Comparison of ENCODE assay signal across 10 cellular contexts in the genomic region with DNA sequence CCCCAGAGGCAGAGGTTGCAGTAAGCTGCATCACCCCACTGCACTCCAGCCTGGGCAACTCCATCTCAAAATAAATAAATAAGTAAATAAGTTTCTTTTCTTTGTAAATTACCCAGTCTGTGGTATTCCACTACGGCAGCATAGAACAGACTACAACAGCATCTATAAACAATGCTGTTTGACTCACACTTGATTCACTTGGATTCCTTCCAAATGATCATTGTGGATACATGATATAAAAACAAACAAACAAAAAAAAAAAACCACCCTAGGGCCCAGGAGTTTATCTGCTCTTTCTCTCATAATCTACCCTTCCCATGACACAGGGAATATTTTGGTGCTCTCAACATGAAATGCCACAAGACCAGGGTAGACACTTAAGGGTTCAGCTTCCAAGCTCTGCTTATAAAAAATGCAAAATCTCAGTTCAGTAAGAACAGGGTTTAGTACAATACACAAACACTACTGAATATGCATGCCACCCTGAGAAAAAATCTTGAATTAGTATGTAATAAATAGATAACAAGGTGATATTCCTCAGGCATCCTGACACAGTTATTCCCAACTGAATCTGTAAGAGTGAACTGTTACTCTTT.
DNase-seq lines count a peak whose midpoint lies in the region; ATAC-seq and TF ChIP-seq lines count a peak whose summit lies in the region.
"Had no signal": no experiment of that assay in that cellular context is flagged by ENCODE, and none has a peak within 500 bp of the region (broad histone marks: within the 10 kb centered on the region; RNA-seq: fewer than 3 reads in every experiment).

No MANE protein-coding gene starts in this region.

- no TSS peak for BruUV-seq in HCT116 (replicated peaks; lab: Mats Ljungman, UMichigan)

- no peaks in the 10 kb centered on the region for H3K9me2 ChIP-seq in HCT116 (ENCODE audit: insufficient read depth)

- no peaks in the 10 kb centered on the region for H4K20me1 ChIP-seq in HCT116 (ENCODE audit: insufficient read depth)

- peaks cover 69% of the 10 kb centered on the region for H3K36me3 Mint-ChIP-seq in CD4-positive, alpha-beta T cell (ENCODE audit: low read depth)
- H3K36me3 Mint-ChIP-seq in activated T-helper 2 cell treated with anti-CD3 and anti-CD28 coated beads, Interferon-gamma antibody, Interleukin-2, Interleukin-4, amounts not matched to agents 10 μg/mL and 5 μg/mL and 100 μg/mL, durations not matched to agents 14 hours and 24 hours and 36 hours (ENCODE audit: low read depth): peaks cover 78% of the 10 kb centered on the region

- H3K4me3 ChIP-seq in HCT116 (replicated peaks in 1 of 2; ENCODE audit: low read depth in 1 of 2, low read length in 2 of 2): no peak overlapping the region
- H3K4me3 ChIP-seq: thoracic aorta had no signal

- no peak for TF ChIP-seq RAD21 in HCT116 (IDR thresholded peaks at IDR 0.05; ENCODE audit: low read depth)

- peak overlapping the region; percentile 32; the same call in 1 of the 2 replicates for H3K4me2 ChIP-seq in HCT116 (ENCODE audit: low read length)

- H2AFZ ChIP-seq in HCT116 (ENCODE audit: low read depth, low read length, poor library complexity, severe bottlenecking): no peak overlapping the region

- POLR2A ChIA-PET in CD4-positive, alpha-beta T cell (lab: Charles Lee): interaction anchor here (1.4 to 6.2 kb wide), 5 partner anchors 9 to 30 kb away, joined by 5 to 101 read pairs (median 26); no protein-coding TSS in a partner anchor
- POLR2A ChIA-PET in HCT116 (lab: Charles Lee): no interaction called here

- CTCF ChIA-PET in CD4-positive, alpha-beta T cell (lab: Charles Lee): interaction anchor here (0.7 kb wide), 2 partner anchors 10 to 330 kb away, joined by 3 to 5 read pairs; no protein-coding TSS in a partner anchor
- CTCF ChIA-PET in HCT116 (lab: Charles Lee): no interaction called here

- no peak for TF ChIP-seq POLR2A in HCT116 (IDR thresholded peaks at IDR 0.05; ENCODE audit: borderline replicate concordance, extremely low read depth, insufficient read depth, insufficient read length)

- no peak overlapping the region for H3K9ac ChIP-seq in HCT116 (ENCODE audit: low read length)

- ATAC-seq in CD4-positive, alpha-beta T cell (ENCODE audit: poor library complexity): no peak
- peak; percentile 55 for ATAC-seq in HCT116

- H3K9me3 ChIP-seq in CD4-positive, alpha-beta T cell (ENCODE audit: control insufficient read depth, low read length): no peaks in the 10 kb centered on the region
- no peaks in the 10 kb centered on the region for H3K9me3 ChIP-seq in HCT116 (ENCODE audit: control insufficient read depth in 1 of 2, insufficient read depth in 1 of 2, low read depth in 1 of 2, low read length in 2 of 2)
- H3K9me3 ChIP-seq: thoracic aorta had no signal

- peak overlapping the region; percentile 50 for H3K4me3 Mint-ChIP-seq in CD4-positive, alpha-beta T cell
- no peak overlapping the region for H3K4me3 Mint-ChIP-seq in activated T-helper 2 cell treated with anti-CD3 and anti-CD28 coated beads, Interferon-gamma antibody, Interleukin-2, Interleukin-4, amounts not matched to agents 10 μg/mL and 5 μg/mL and 100 μg/mL, durations not matched to agents 14 hours and 24 hours and 36 hours (ENCODE audit: low read depth)

- H3K27me3 ChIP-seq in CD4-positive, alpha-beta T cell (ENCODE audit: control insufficient read depth, insufficient read depth, low read length): no peaks in the 10 kb centered on the region
- H3K27me3 ChIP-seq in HCT116 (ENCODE audit: insufficient read depth, low read length): no peaks in the 10 kb centered on the region

- no peak for DNase-seq in CD4-positive, alpha-beta T cell
- DNase-seq in HCT116 (ENCODE audit: low read depth, low spot score): peak; percentile 33
- DNase-seq in activated T-helper 2 cell treated with anti-CD3 and anti-CD28 coated beads, Interferon-gamma antibody, Interleukin-2, Interleukin-4, amounts not matched to agents 10 μg/mL and 5 μg/mL and 100 μg/mL, durations not matched to agents 14 hours and 24 hours and 36 hours (ENCODE audit: low spot score): no peak
- DNase-seq in glomerular endothelial cell (ENCODE audit: extremely low read depth, low read depth, low spot score): peak; percentile 75
- no peak for DNase-seq in KBM-7
- DNase-seq in NCI-H187 treated with DMSO at 0.1 percent for 48 hours (lab: John Stamatoyannopoulos, UW): no peak
- no peak for DNase-seq in D341Med (ENCODE audit: low spot score)
- no peak for DNase-seq in AG20443 (ENCODE audit: low spot score)
- DNase-seq: NCI-H526 treated with DMSO at 0.1 percent for 48 hours had no signal

- H3K36me3 ChIP-seq in HCT116 (ENCODE audit: control insufficient read depth in 1 of 2, insufficient read depth in 2 of 2, low read length in 2 of 2): no peaks in the 10 kb centered on the region
- H3K36me3 ChIP-seq: thoracic aorta had no signal

- peak overlapping the region; percentile 98 for H3K27ac Mint-ChIP-seq in CD4-positive, alpha-beta T cell
- H3K27ac Mint-ChIP-seq in activated T-helper 2 cell treated with anti-CD3 and anti-CD28 coated beads, Interferon-gamma antibody, Interleukin-2, Interleukin-4, amounts not matched to agents 10 μg/mL and 5 μg/mL and 100 μg/mL, durations not matched to agents 14 hours and 24 hours and 36 hours: peak overlapping the region; percentile 76

- TF ChIP-seq CTCF in CD4-positive, alpha-beta T cell (IDR thresholded peaks at IDR 0.05): no peak
- no peak for TF ChIP-seq CTCF in HCT116 (IDR thresholded peaks at IDR 0.05 in 2 of 3, conservative IDR thresholded peaks at IDR 0.05 in 1 of 3; ENCODE audit: borderline replicate concordance in 1 of 3, insufficient read depth in 1 of 3, low read depth in 2 of 3, low read length in 2 of 3)

- H3K79me2 ChIP-seq in HCT116 (ENCODE audit: insufficient read depth, low read length): no peaks in the 10 kb centered on the region; the same call in 1 of the 2 replicates

- H3K27ac ChIP-seq in CD4-positive, alpha-beta T cell (ENCODE audit: low read depth, low read length): peak overlapping the region; percentile 60
- H3K27ac ChIP-seq in HCT116 (ENCODE audit: low read depth, low read length): no peak overlapping the region

- H3K9me3 Mint-ChIP-seq in CD4-positive, alpha-beta T cell: peaks cover 1% of the 10 kb centered on the region
- no peaks in the 10 kb centered on the region for H3K9me3 Mint-ChIP-seq in activated T-helper 2 cell treated with anti-CD3 and anti-CD28 coated beads, Interferon-gamma antibody, Interleukin-2, Interleukin-4, amounts not matched to agents 10 μg/mL and 5 μg/mL and 100 μg/mL, durations not matched to agents 14 hours and 24 hours and 36 hours

- in situ Hi-C loops in KBM-7 (cut with MboI; ENCODE audit: low pct_unique_long_range_greater_than_20kb, low sequenced_read_pairs): no loop called here

- H3K4me1 ChIP-seq in HCT116 (ENCODE audit: control insufficient read depth in 1 of 2, insufficient read depth in 2 of 2, low read length in 2 of 2): peaks cover 12 to 13% of the 10 kb centered on the region in 2 experiments

- no peaks in the 10 kb centered on the region for H3K27me3 Mint-ChIP-seq in CD4-positive, alpha-beta T cell
- no peaks in the 10 kb centered on the region for H3K27me3 Mint-ChIP-seq in activated T-helper 2 cell treated with anti-CD3 and anti-CD28 coated beads, Interferon-gamma antibody, Interleukin-2, Interleukin-4, amounts not matched to agents 10 μg/mL and 5 μg/mL and 100 μg/mL, durations not matched to agents 14 hours and 24 hours and 36 hours (ENCODE audit: low read depth)

- RAD21 ChIA-PET in HCT116 (lab: Charles Lee; ENCODE audit: low non-redundant PET in 1 of 2, low total read pairs in 2 of 2, uncharacterized antibody in 2 of 2, unreplicated experiment in 2 of 2): no interaction called here

- peaks cover 90% of the 10 kb centered on the region for H3K4me1 Mint-ChIP-seq in CD4-positive, alpha-beta T cell (ENCODE audit: low read depth)
- peaks cover 65% of the 10 kb centered on the region for H3K4me1 Mint-ChIP-seq in activated T-helper 2 cell treated with anti-CD3 and anti-CD28 coated beads, Interferon-gamma antibody, Interleukin-2, Interleukin-4, amounts not matched to agents 10 μg/mL and 5 μg/mL and 100 μg/mL, durations not matched to agents 14 hours and 24 hours and 36 hours (ENCODE audit: low read depth)

- intact Hi-C loops in CD4-positive, alpha-beta T cell (cut with DNase I, micrococcal nuclease): loop anchor here (2.0 to 5.0 kb wide), 3 partner anchors 29 to 249 kb away; no protein-coding TSS in a partner anchor
- intact Hi-C loops in HCT116 (cut with micrococcal nuclease): no loop called here
- intact Hi-C loops in activated T-helper 2 cell treated with anti-CD3 and anti-CD28 coated beads, Interferon-gamma antibody, Interleukin-2, Interleukin-4, amounts not matched to agents 10 μg/mL and 5 μg/mL and 100 μg/mL, durations not matched to agents 14 hours and 24 hours and 36 hours (cut with micrococcal nuclease): no loop called here

TF ChIP-seq in HCT116, 20 proteins besides CTCF, POLR2A, EP300 and RAD21 (continues in another document):
- TF ChIP-seq, protein P1, sequence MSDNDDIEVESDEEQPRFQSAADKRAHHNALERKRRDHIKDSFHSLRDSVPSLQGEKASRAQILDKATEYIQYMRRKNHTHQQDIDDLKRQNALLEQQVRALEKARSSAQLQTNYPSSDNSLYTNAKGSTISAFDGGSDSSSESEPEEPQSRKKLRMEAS (IDR thresholded peaks at IDR 0.05): no peak
- TF ChIP-seq FOSL1 (IDR thresholded peaks at IDR 0.05; ENCODE audit: low read depth): peak; percentile 63
- TF ChIP-seq SP1 (IDR thresholded peaks at IDR 0.05; ENCODE audit: low read depth): peak; percentile 35; the same call in 1 of the 2 replicates

Comparison
In these comparisons a context has a peak if more than half of its experiments do, and no peak if none do; other contexts are left out.
1. DNase-seq: peak in HCT116 (single experiment) and glomerular endothelial cell (single experiment); none in CD4-positive, alpha-beta T cell (0 of 10), activated T-helper 2 cell treated with anti-CD3 and anti-CD28 coated beads, Interferon-gamma antibody, Interleukin-2, Interleukin-4, amounts not matched to agents 10 μg/mL and 5 μg/mL and 100 μg/mL, durations not matched to agents 14 hours and 24 hours and 36 hours (single experiment), KBM-7 (single experiment), NCI-H187 treated with DMSO at 0.1 percent for 48 hours (single experiment), D341Med (single experiment) and AG20443 (single experiment).
2. intact Hi-C loops: an anchor here in CD4-positive, alpha-beta T cell (2.0 to 5.0 kb wide); none called in HCT116 and activated T-helper 2 cell treated with anti-CD3 and anti-CD28 coated beads, Interferon-gamma antibody, Interleukin-2, Interleukin-4, amounts not matched to agents 10 μg/mL and 5 μg/mL and 100 μg/mL, durations not matched to agents 14 hours and 24 hours and 36 hours.